Comparison of ENCODE assay signal across 8 cellular contexts in genomic region chr10:103592186-103593021, GRCh38.
DNase-seq lines count a peak whose midpoint lies in the region; ATAC-seq, FAIRE-seq and TF ChIP-seq lines count a peak whose summit lies in the region.

No MANE protein-coding gene starts in this region.

- H3K36me3 ChIP-seq in NT2/D1 (ENCODE audit: insufficient read depth, insufficient read length, low read length) (no peaks in the 10 kb centered on the region), right atrium auricular region (no peaks in the 10 kb centered on the region)

- DNase-seq in GM03348 (ENCODE audit: low spot score) (peak; percentile 84), H54 (ENCODE audit: insufficient read length, low spot score) (peak; percentile 78), NT2/D1 (ENCODE audit: low read depth, low spot score) (peak; percentile 44), right atrium auricular region (ENCODE audit: low spot score) (no peak)
- DNase-seq in activated gamma-delta T cell treated with anti-CD3 and anti-CD28 coated beads, Interleukin-2, amount 50 U/mL, for 16 hours (ENCODE audit: low read depth) = peak; percentile 20
- peak; percentile 45 to 60 for DNase-seq in stimulated activated CD4-positive, alpha-beta T cell treated with anti-CD3 and anti-CD28 coated beads, Interleukin-2, amount 100 ng/mL, for 24 hours

- no peak for FAIRE-seq in H54 (lab: Jason Lieb, UNC)

- H3K9ac ChIP-seq in NT2/D1 (ENCODE audit: insufficient read length, low read depth) = peak overlapping the region; percentile 32

- TF ChIP-seq CTCF in right atrium auricular region (IDR thresholded peaks at IDR 0.05) = peak; percentile 27 to 71

- no peaks in the 10 kb centered on the region for H3K9me3 ChIP-seq in NT2/D1 (ENCODE audit: insufficient read depth, low read length)
- H3K9me3 ChIP-seq in right atrium auricular region = peaks cover 0 to 5% of the 10 kb centered on the region in 2 donors

- no peak for TF ChIP-seq POLR2A in H54 (IDR thresholded peaks at IDR 0.05; ENCODE audit: low read depth, low read length)

- H3K4me3 ChIP-seq in NT2/D1 (ENCODE audit: insufficient read length, low read depth) = no peak overlapping the region
- H3K4me3 ChIP-seq in right atrium auricular region = no peak overlapping the region

- H3K4me1 ChIP-seq in NT2/D1 (ENCODE audit: insufficient read depth, insufficient read length) = peaks cover 6% of the 10 kb centered on the region
- peaks cover 0 to 7% of the 10 kb centered on the region in 2 donors for H3K4me1 ChIP-seq in right atrium auricular region

- H3K27me3 ChIP-seq in NT2/D1 (ENCODE audit: insufficient read depth, insufficient read length) (peaks cover 5% of the 10 kb centered on the region), right atrium auricular region (no peaks in the 10 kb centered on the region)

- no peak for ATAC-seq in HG03025 (IDR thresholded peaks at IDR 0.05; ENCODE audit: low FRiP score, unreplicated experiment)
- no peak for ATAC-seq in HG02642 (IDR thresholded peaks at IDR 0.05; ENCODE audit: poor library complexity, unreplicated experiment)

- no peak overlapping the region for H3K27ac ChIP-seq in right atrium auricular region
